Comparison of ENCODE assay signal across 28 cellular contexts in the genomic region with DNA sequence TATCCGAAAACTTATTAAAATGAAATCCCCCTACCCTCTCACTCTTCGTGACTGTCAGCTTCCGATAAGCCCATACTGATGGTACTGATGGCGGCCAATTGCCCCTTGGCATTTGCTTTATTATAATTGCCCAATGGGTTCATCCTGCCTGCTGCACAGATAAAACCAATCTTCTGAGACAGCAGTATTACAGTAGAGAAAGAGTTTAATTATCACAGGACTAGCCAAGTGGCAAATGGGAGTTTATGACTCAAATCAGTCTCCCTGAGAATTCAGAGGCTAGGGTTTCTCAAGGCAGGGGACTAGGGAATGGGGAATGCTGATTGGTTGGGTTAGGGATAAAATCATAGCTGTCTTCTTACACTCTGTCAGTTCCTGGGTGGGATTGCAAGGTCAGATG.
"Had no signal": no experiment of that assay in that cellular context is flagged by ENCODE, and none has a peak within 500 bp of the region (broad histone marks: within the 10 kb centered on the region; RNA-seq: fewer than 3 reads in every experiment).

No MANE protein-coding gene starts in this region.

- H3K27me3 ChIP-seq: ovary, testis, tibial artery, transverse colon, upper lobe of right lung, uterus had no signal

- H3K4me1 ChIP-seq: parathyroid adenoma, psoas muscle, spleen, suprapubic skin, testis, tibial artery, transverse colon, upper lobe of right lung, uterus had no signal

- H3K9me3 ChIP-seq: ovary, testis had no signal

- H3K4me2 ChIP-seq: smooth muscle cell had no signal

- H2AFZ ChIP-seq: parathyroid adenoma had no signal

- H3K9ac ChIP-seq: parathyroid adenoma had no signal

- H3K79me2 ChIP-seq: parathyroid adenoma had no signal

- H3K27ac ChIP-seq: ovary, parathyroid adenoma, psoas muscle, skin epidermis, spleen, suprapubic skin, testis, tibial artery, transverse colon, upper lobe of right lung, uterus had no signal

- DNase-seq: naive thymus-derived CD8-positive, alpha-beta T cell; nephron progenitor cell; occipital lobe; ovary; posterior cingulate gyrus; psoas muscle; right cardiac atrium; spleen; stimulated activated CD4-positive, alpha-beta T cell treated with anti-CD3 and anti-CD28 coated beads, Interleukin-12 subunit alpha, Interleukin-12 subunit beta, amount 100 ng/mL, for 4 hours; stimulated activated CD4-positive, alpha-beta T cell treated with anti-CD3 and anti-CD28 coated beads, Interleukin-1b, Interleukin-23, amount 100 ng/mL, for 48 hours; stimulated activated CD4-positive, alpha-beta T cell treated with anti-CD3 and anti-CD28 coated beads, Interleukin-4, amount 100 ng/mL, for 1 hour; stimulated activated CD4-positive, alpha-beta T cell treated with anti-CD3 and anti-CD28 coated beads, Interleukin-4, amount 100 ng/mL, for 4 hours; stimulated activated CD8-positive, alpha-beta memory T cell treated with anti-CD3 and anti-CD28 coated beads, Interleukin-4, amount 100 ng/mL, for 48 hours; stimulated activated naive CD4-positive, alpha-beta T cell; stimulated activated naive CD8-positive, alpha-beta T cell treated with anti-CD3 and anti-CD28 coated beads, Interleukin-15, amount 100 ng/mL, for 72 hours; stimulated activated naive CD8-positive, alpha-beta T cell treated with anti-CD3 and anti-CD28 coated beads, Interleukin-15, Interleukin-2, amounts not matched to agents 100 U/mL and 50 U/mL, for 24 hours; substantia nigra; testis; tibial artery; transverse colon; upper lobe of right lung; uterus had no signal

- H3K36me3 ChIP-seq: ovary, spleen, suprapubic skin, tibial artery, transverse colon, upper lobe of right lung, uterus had no signal

- H3K4me3 ChIP-seq: ovary, psoas muscle, skin epidermis, smooth muscle cell, spleen, suprapubic skin, testis, tibial artery, transverse colon, upper lobe of right lung, uterus had no signal

- ATAC-seq: naive thymus-derived CD8-positive, alpha-beta T cell; natural killer cell treated with Interleukin-12 subunit alpha and Interleukin-12 subunit beta and Interleukin-15 and Interleukin-18, amount 100 ng/mL, for 72 hours; psoas muscle; right cardiac atrium; stimulated activated memory B cell treated with anti-CD40 and anti-IgM and Interleukin-4, amounts not matched to agents 10 μg/mL and 1 μg/mL and 100 μg/mL, for 72 hours; stimulated activated naive CD8-positive, alpha-beta T cell treated with anti-CD3 and anti-CD28 coated beads, Interleukin-15, amount 100 ng/mL, for 72 hours; stimulated activated naive CD8-positive, alpha-beta T cell treated with anti-CD3 and anti-CD28 coated beads, Interleukin-15, Interleukin-2, amounts not matched to agents 100 U/mL and 50 U/mL, for 24 hours; upper lobe of right lung had no signal
